ENCODE assay signal across 18 cellular contexts in genomic region chr4:2298548-2298991, GRCh38. TPM values are rescaled to one million over a fixed set of nuclear protein-coding genes. Genes with fewer than 3 reads are reported as not detected.
DNase-seq lines count a peak whose midpoint lies in the region; ATAC-seq and TF ChIP-seq lines count a peak whose summit lies in the region.
"Had no signal": no experiment of that assay in that cellular context is flagged by ENCODE, and none has a peak within 500 bp of the region (broad histone marks: within the 10 kb centered on the region; RNA-seq: fewer than 3 reads in every experiment).

No MANE protein-coding gene starts in this region.

- H3K4me3 Mint-ChIP-seq in activated naive CD4-positive, alpha-beta T cell treated with anti-CD3 and anti-CD28 coated beads, Interleukin-2, amount 50 U/mL, for 24 hours = no peak overlapping the region
- H3K4me3 Mint-ChIP-seq in central memory CD8-positive, alpha-beta T cell = no peak overlapping the region
- no peak overlapping the region for H3K4me3 Mint-ChIP-seq in natural killer cell
- H3K4me3 Mint-ChIP-seq: activated naive CD4-positive, alpha-beta T cell treated with anti-CD3 and anti-CD28 coated beads, Interleukin-2, amount 10 ng/mL, durations not matched to agents 7 days and 5 days; neural crest cell; stimulated activated memory B cell treated with anti-CD40 and anti-IgM and Interleukin-4, amounts not matched to agents 10 μg/mL and 1 μg/mL and 100 μg/mL, for 72 hours had no signal

- H3K4me1 Mint-ChIP-seq in activated naive CD4-positive, alpha-beta T cell treated with anti-CD3 and anti-CD28 coated beads, Interleukin-2, amount 50 U/mL, for 24 hours = peaks cover 42% of the 10 kb centered on the region
- peaks cover 16% of the 10 kb centered on the region for H3K4me1 Mint-ChIP-seq in central memory CD8-positive, alpha-beta T cell
- H3K4me1 Mint-ChIP-seq in natural killer cell = peaks cover 6 to 24% of the 10 kb centered on the region in 2 donors
- H3K4me1 Mint-ChIP-seq: neural crest cell had no signal

- ATAC-seq in central memory CD8-positive, alpha-beta T cell (replicated peaks; ENCODE audit: extremely low read depth, poor library complexity, severe bottlenecking) = no peak
- ATAC-seq in natural killer cell (no peak), esophagus mucosa (no peak)
- ATAC-seq: K562 had no signal

- intact Hi-C loops in natural killer cell (cut with micrococcal nuclease) = no loop called here

- no peak for TF ChIP-seq CTCF in natural killer cell (IDR thresholded peaks at IDR 0.05)

- H3K9me3 Mint-ChIP-seq in activated naive CD4-positive, alpha-beta T cell treated with anti-CD3 and anti-CD28 coated beads, Interleukin-2, amount 50 U/mL, for 24 hours = no peaks in the 10 kb centered on the region
- no peaks in the 10 kb centered on the region for H3K9me3 Mint-ChIP-seq in central memory CD8-positive, alpha-beta T cell
- no peaks in the 10 kb centered on the region for H3K9me3 Mint-ChIP-seq in natural killer cell
- H3K9me3 Mint-ChIP-seq: activated naive CD4-positive, alpha-beta T cell treated with anti-CD3 and anti-CD28 coated beads, Interleukin-2, amount 10 ng/mL, durations not matched to agents 7 days and 5 days had no signal

- DNase-seq in activated naive CD4-positive, alpha-beta T cell treated with Interleukin-2 at 50 U/mL for 16 hours = no peak
- DNase-seq in central memory CD8-positive, alpha-beta T cell (ENCODE audit: low spot score in 2 of 2) = no peak
- DNase-seq in natural killer cell = no peak
- no peak for DNase-seq in RKO (ENCODE audit: low spot score)
- no peak for DNase-seq in NCI-H82 treated with DMSO at 0.1 percent for 48 hours (lab: John Stamatoyannopoulos, UW; ENCODE audit: unreplicated experiment)
- DNase-seq in NCI-H510A (lab: John Stamatoyannopoulos, UW) = no peak
- DNase-seq: activated naive CD4-positive, alpha-beta T cell treated with anti-CD3 and anti-CD28 coated beads, Interleukin-2, amount 10 ng/mL, durations not matched to agents 7 days and 5 days; hippocampal formation; mesendoderm; NCI-H2081; NCI-H510A treated with DMSO at 0.1 percent for 48 hours; PC-9; stimulated activated CD4-positive, alpha-beta T cell treated with anti-CD3 and anti-CD28 coated beads, Interleukin-12 subunit alpha, Interleukin-12 subunit beta, amount 100 ng/mL, for 4 hours had no signal

- H3K27me3 Mint-ChIP-seq in activated naive CD4-positive, alpha-beta T cell treated with anti-CD3 and anti-CD28 coated beads, Interleukin-2, amount 50 U/mL, for 24 hours = no peaks in the 10 kb centered on the region
- no peaks in the 10 kb centered on the region for H3K27me3 Mint-ChIP-seq in central memory CD8-positive, alpha-beta T cell
- H3K27me3 Mint-ChIP-seq in natural killer cell (ENCODE audit: low read depth in 2 of 2) = no peaks in the 10 kb centered on the region
- H3K27me3 Mint-ChIP-seq: stimulated activated memory B cell treated with anti-CD40 and anti-IgM and Interleukin-4, amounts not matched to agents 10 μg/mL and 1 μg/mL and 100 μg/mL, for 72 hours had no signal

- H3K27ac Mint-ChIP-seq in activated naive CD4-positive, alpha-beta T cell treated with anti-CD3 and anti-CD28 coated beads, Interleukin-2, amount 50 U/mL, for 24 hours = peak overlapping the region; percentile 57
- peak overlapping the region; percentile 94 for H3K27ac Mint-ChIP-seq in central memory CD8-positive, alpha-beta T cell (ENCODE audit: low read depth)
- H3K27ac Mint-ChIP-seq in natural killer cell = peak overlapping the region; percentile 54 to 83

- peaks cover 2% of the 10 kb centered on the region for H3K36me3 Mint-ChIP-seq in activated naive CD4-positive, alpha-beta T cell treated with anti-CD3 and anti-CD28 coated beads, Interleukin-2, amount 50 U/mL, for 24 hours
- H3K36me3 Mint-ChIP-seq in central memory CD8-positive, alpha-beta T cell (ENCODE audit: insufficient read depth) = peaks cover 8% of the 10 kb centered on the region
- peaks cover 5% of the 10 kb centered on the region for H3K36me3 Mint-ChIP-seq in natural killer cell
- H3K36me3 Mint-ChIP-seq: activated naive CD4-positive, alpha-beta T cell treated with anti-CD3 and anti-CD28 coated beads, Interleukin-2, amount 10 ng/mL, durations not matched to agents 7 days and 5 days; stimulated activated memory B cell treated with anti-CD40 and anti-IgM and Interleukin-4, amounts not matched to agents 10 μg/mL and 1 μg/mL and 100 μg/mL, for 72 hours had no signal

RNA-seq across cellular contexts. Expression of gene MXD4, which starts 36.7 kb away (rescaled TPM):
- total RNA-seq in natural killer cell = 100 to 1,000 TPM; 141 to 172 (median 166) TPM
- 21.1 TPM for total RNA-seq in esophagus mucosa

RNA-seq across cellular contexts. Expression of gene HAUS3, which starts 56.6 kb away (rescaled TPM):
- total RNA-seq in natural killer cell = 10 to 100 TPM; 38.0 to 50.3 (median 49.4) TPM
- 5.7 TPM for total RNA-seq in esophagus mucosa

RNA-seq across cellular contexts. Expression of gene POLN, which starts 56.6 kb away (rescaled TPM):
- 1 to 10 TPM; 2.6 to 6.9 (median 3.3) TPM for total RNA-seq in natural killer cell
- 1.1 TPM for total RNA-seq in esophagus mucosa
